In the genomic region with DNA sequence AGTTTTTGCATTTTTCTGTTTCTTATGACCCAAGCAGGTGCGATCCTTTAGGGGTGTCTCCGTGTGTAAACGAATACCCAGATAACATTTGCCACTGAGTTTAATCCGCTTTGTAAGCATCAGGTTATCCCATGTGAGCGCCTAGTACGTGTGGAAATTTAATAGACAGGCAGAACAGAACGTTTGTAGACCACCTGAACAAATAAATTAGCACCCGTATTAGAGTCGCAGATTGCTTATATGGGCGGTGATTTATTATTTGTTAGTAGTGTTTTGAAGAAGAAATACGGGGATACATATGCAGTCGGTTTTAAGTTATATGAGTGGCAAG, we compare ENCODE assay signal across 1 cellular context.
TF ChIP-seq lines count a peak whose summit lies in the region.

No MANE protein-coding gene starts in this region.

TF ChIP-seq in H1, 55 proteins besides CTCF, POLR2A, EP300 and RAD21:
- TF ChIP-seq PHF8 (conservative IDR thresholded peaks at IDR 0.05; ENCODE audit: low read depth, low read length) (peak; percentile 13; the same call in 1 of the 2 replicates), EZH2 (IDR thresholded peaks at IDR 0.05; ENCODE audit: low read depth, low read length, severe bottlenecking) (no peak)
